24 cellular contexts compared by ENCODE assay signal in the genomic region with DNA sequence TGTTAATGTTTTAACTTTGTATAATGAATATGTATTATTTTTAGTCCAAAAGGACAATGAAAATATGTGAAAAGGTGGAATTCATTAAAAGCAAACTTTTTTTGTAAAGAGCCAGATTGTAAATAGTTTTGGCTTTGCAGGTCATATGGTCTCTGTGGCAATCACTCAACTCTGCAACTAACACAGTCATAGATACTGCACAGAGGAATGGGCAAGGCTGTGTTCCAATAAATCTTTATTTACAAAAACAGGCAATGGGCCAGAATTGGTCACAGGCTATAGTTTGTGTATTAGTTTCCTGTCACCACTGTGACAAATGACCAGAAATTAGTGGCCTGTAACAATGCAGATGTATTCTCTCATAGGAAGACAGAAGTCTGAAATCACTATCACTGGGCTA.
"Had no signal": no experiment of that assay in that cellular context is flagged by ENCODE, and none has a peak within 500 bp of the region (broad histone marks: within the 10 kb centered on the region; RNA-seq: fewer than 3 reads in every experiment).

No MANE protein-coding gene starts in this region.

- H3K79me2 ChIP-seq: hepatocyte had no signal

- ATAC-seq: activated CD4-positive, CD25-positive, alpha-beta regulatory T cell treated with anti-CD3 and anti-CD28 coated beads, Interleukin-2, amount 50 U/mL, for 24 hours; activated CD8-positive, alpha-beta T cell treated with anti-CD3 and anti-CD28 coated beads for 36 hours; activated T-cell treated with anti-CD3 and anti-CD28 coated beads, Interleukin-2, amount 50 U/mL, for 4 hours; activated T-helper 17 cell treated with anti-CD3 and anti-CD28 coated beads, Interleukin-2, amount 50 U/mL, for 72 hours; esophagus mucosa; gastroesophageal sphincter; heart right ventricle; T-helper 17 cell had no signal

- H3K4me3 ChIP-seq: gastroesophageal sphincter, heart right ventricle, hepatocyte had no signal

- H3K4me2 ChIP-seq: hepatocyte had no signal

- DNase-seq: activated B cell treated with CpG ODN at 0.5 μM for 24 hours; activated CD4-positive, alpha-beta T cell treated with anti-CD3 and anti-CD28 coated beads for 48 hours; activated CD4-positive, alpha-beta T cell treated with anti-CD3 and anti-CD28 coated beads, Interleukin-2, amount 50 U/mL, for 1 hour; activated CD4-positive, alpha-beta T cell treated with anti-CD3 and anti-CD28 coated beads, Interleukin-2, amount 50 U/mL, for 48 hours; activated CD8-positive, alpha-beta memory T cell treated with anti-CD3 and anti-CD28 coated beads for 24 hours; activated CD8-positive, alpha-beta T cell treated with anti-CD3 and anti-CD28 coated beads for 36 hours; activated effector memory CD4-positive, alpha-beta T cell treated with Interleukin-2 at 50 U/mL for 16 hours; activated gamma-delta T cell treated with Interleukin-2 at 50 U/mL for 16 hours; activated naive CD4-positive, alpha-beta T cell treated with anti-CD3 and anti-CD28 coated beads, Interleukin-2, amount 50 U/mL, for 16 hours; activated naive CD4-positive, alpha-beta T cell treated with Interleukin-2 at 50 U/mL for 16 hours; activated T-cell treated with anti-CD3 and anti-CD28 coated beads, Interleukin-2, amount 50 U/mL, for 4 hours; amniotic stem cell; effector CD8-positive, alpha-beta T cell; endodermal cell; heart right ventricle; T-helper 17 cell; T1000; WERI-Rb-1 had no signal

- H3K27me3 ChIP-seq: brain microvascular endothelial cell, gastroesophageal sphincter, heart right ventricle, hepatocyte had no signal

- H3K36me3 ChIP-seq: brain microvascular endothelial cell, gastroesophageal sphincter, heart right ventricle, WERI-Rb-1 had no signal

- H3K27ac ChIP-seq: brain microvascular endothelial cell, gastroesophageal sphincter, heart right ventricle, hepatocyte, WERI-Rb-1 had no signal

- H2AFZ ChIP-seq: hepatocyte had no signal
